In genomic region chr12:15180975-15181683, GRCh38 we compare ENCODE assay signal across 26 cellular contexts. TPM values are rescaled to one million over a fixed set of nuclear protein-coding genes. Genes with fewer than 3 reads are reported as not detected.
A peak's percentile ranks its signal among the peaks of the same experiment; 100 is the strongest.
DNase-seq lines count a peak whose midpoint lies in the region; ATAC-seq, FAIRE-seq and TF ChIP-seq lines count a peak whose summit lies in the region.
"Had no signal": no experiment of that assay in that cellular context is flagged by ENCODE, and none has a peak within 500 bp of the region (broad histone marks: within the 10 kb centered on the region; RNA-seq: fewer than 3 reads in every experiment).

No MANE protein-coding gene starts in this region.

- H3K4me1 ChIP-seq in esophagus squamous epithelium (peaks cover 0 to 25% (median 11%) of the 10 kb centered on the region in 3 donors), right cardiac atrium (ENCODE audit: control insufficient read depth, insufficient read depth, low read length) (peaks cover 6% of the 10 kb centered on the region), transverse colon (peaks cover 0 to 22% (median 1%) of the 10 kb centered on the region in 4 donors), HepG2 (ENCODE audit: insufficient read depth, low read length) (no peaks in the 10 kb centered on the region)

- in situ Hi-C loops in transverse colon (cut with MboI; ENCODE audit: low pct_ligation_motif_present in 1 of 4, low pct_unique_long_range_greater_than_20kb in 1 of 4, low sequenced_read_pairs in 3 of 4) = no loop called here
- in situ Hi-C loops in HepG2 (cut with HindIII; ENCODE audit: extremely low pct_ligation_motif_present, low pct_unique_long_range_greater_than_20kb) = no loop called here

- H3K27me3 Mint-ChIP-seq in osteocyte (ENCODE audit: unreplicated experiment) = no peaks in the 10 kb centered on the region
- H3K27me3 Mint-ChIP-seq: dendritic cell treated with granulocyte-macrophage colony-stimulating factor and Interleukin-4, amounts not matched to agents 40 ng/mL and 50 ng/mL, for 4 days had no signal

- H3K27ac ChIP-seq in esophagus squamous epithelium (peak overlapping the region in 3 of 4 donors; percentile 52 to 81 (median 64)), right cardiac atrium (ENCODE audit: low read length) (peak overlapping the region; percentile 89), transverse colon (peak overlapping the region; percentile 20 to 72 (median 42)), HepG2 (ENCODE audit: extremely low read length, insufficient read depth, low read length) (no peak overlapping the region)

- CTCF ChIA-PET in HepG2 (lab: Yijun Ruan, JAX; ENCODE audit: low intra/inter-chr PET ratio, low total read pairs) = interaction anchor here (2.0 kb wide), 1 partner anchor 40 kb away, joined by 7 read pairs; the partner anchor contains the start of gene RERG

- TF ChIP-seq RAD21 in HepG2 (CRISPR knock-in tag; IDR thresholded peaks at IDR 0.05) = no peak

- no peaks in the 10 kb centered on the region for H3K79me2 ChIP-seq in HepG2 (ENCODE audit: insufficient read depth, low read length)

- H3K36me3 Mint-ChIP-seq in osteocyte (ENCODE audit: unreplicated experiment) = peaks cover 21% of the 10 kb centered on the region
- H3K36me3 Mint-ChIP-seq: activated CD4-positive, alpha-beta memory T cell treated with anti-CD3 and anti-CD28 coated beads for 36 hours; natural killer cell had no signal

- H4K20me1 ChIP-seq in HepG2 (ENCODE audit: insufficient read depth, low read length) = no peaks in the 10 kb centered on the region

- H3K4me1 Mint-ChIP-seq in osteocyte (ENCODE audit: unreplicated experiment) = peaks cover 69% of the 10 kb centered on the region
- H3K4me1 Mint-ChIP-seq: activated B cell treated with CpG ODN at 0.5 μM for 24 hours, natural killer cell had no signal

- H3K9me3 ChIP-seq in esophagus squamous epithelium (no peaks in the 10 kb centered on the region), right cardiac atrium (ENCODE audit: control insufficient read depth, low read length) (no peaks in the 10 kb centered on the region), transverse colon (no peaks in the 10 kb centered on the region), HepG2 (ENCODE audit: low read length) (no peaks in the 10 kb centered on the region)

- ATAC-seq in right cardiac atrium (peak; percentile 91 to 94), HepG2 (no peak), HG02571 (IDR thresholded peaks at IDR 0.05; ENCODE audit: unreplicated experiment) (no peak)
- ATAC-seq: natural killer cell; stimulated activated naive CD8-positive, alpha-beta T cell treated with anti-CD3 and anti-CD28 coated beads, Interleukin-15, Interleukin-2, amounts not matched to agents 100 U/mL and 50 U/mL, for 24 hours had no signal

- BruUV-seq in HepG2 (replicated peaks; lab: Mats Ljungman, UMichigan) = no TSS peak

- no peaks in the 10 kb centered on the region for H3K9me3 Mint-ChIP-seq in osteocyte (ENCODE audit: unreplicated experiment)
- H3K9me3 Mint-ChIP-seq: activated B cell treated with CpG ODN at 0.5 μM for 24 hours; activated CD4-positive, alpha-beta memory T cell treated with anti-CD3 and anti-CD28 coated beads for 36 hours; dendritic cell treated with granulocyte-macrophage colony-stimulating factor and Interleukin-4, amounts not matched to agents 40 ng/mL and 50 ng/mL, for 4 days; HFFc6; natural killer cell had no signal

- TF ChIP-seq POLR2A in esophagus squamous epithelium (IDR thresholded peaks at IDR 0.05) = no peak
- TF ChIP-seq POLR2A in transverse colon (IDR thresholded peaks at IDR 0.05) = no peak
- no peak for TF ChIP-seq POLR2A in HepG2 (IDR thresholded peaks at IDR 0.05; ENCODE audit: insufficient read depth in 1 of 2, low read depth in 2 of 2, low read length in 2 of 2)

- TF ChIP-seq CTCF in esophagus squamous epithelium (IDR thresholded peaks at IDR 0.05) (no peak), osteocyte (IDR thresholded peaks at IDR 0.05) (no peak), transverse colon (IDR thresholded peaks at IDR 0.05) (no peak), HepG2 (CRISPR knock-in tag; IDR thresholded peaks at IDR 0.05) (no peak)

- TF ChIP-seq EP300 in transverse colon (IDR thresholded peaks at IDR 0.05; ENCODE audit: low read depth) = no peak
- TF ChIP-seq EP300 in HepG2 (IDR thresholded peaks at IDR 0.05; ENCODE audit: low read depth in 2 of 2, low read length in 2 of 2) = no peak
- TF ChIP-seq EP300 in HepG2 (CRISPR knock-in tag; IDR thresholded peaks at IDR 0.05; ENCODE audit: borderline replicate concordance) = no peak

- no peak overlapping the region for H2AFZ ChIP-seq in HepG2 (ENCODE audit: low read length)

- DNase-seq in esophagus squamous epithelium (lab: John Stamatoyannopoulos, UW) = no peak
- DNase-seq in right cardiac atrium = peak; percentile 24 to 66 (median 44)
- no peak for DNase-seq in osteocyte (ENCODE audit: extremely low spot score, unreplicated experiment)
- DNase-seq in transverse colon = no peak
- DNase-seq in KG1 (lab: John Stamatoyannopoulos, UW) = no peak
- DNase-seq in HepG2 (ENCODE audit: low spot score) = no peak
- no peak for DNase-seq in frontal cortex (ENCODE audit: low spot score in 2 of 2)
- DNase-seq: activated B cell treated with CpG ODN at 0.5 μM for 24 hours; activated CD4-positive, alpha-beta memory T cell treated with anti-CD3 and anti-CD28 coated beads for 36 hours; activated gamma-delta T cell treated with Interleukin-2 at 50 U/mL for 16 hours; caudate nucleus; EL; HFFc6; mesenchymal stem cell; natural killer cell; NCI-H1092; NCI-H1930; NCI-H2227 treated with DMSO at 0.1 percent for 48 hours; SHP77; stimulated activated CD4-positive, alpha-beta T cell treated with anti-CD3 and anti-CD28 coated beads, Interleukin-4, amount 100 ng/mL, for 4 hours; stimulated activated naive CD8-positive, alpha-beta T cell treated with anti-CD3 and anti-CD28 coated beads, Interleukin-15, Interleukin-2, amounts not matched to agents 100 U/mL and 50 U/mL, for 24 hours; T1000 had no signal

- H3K4me3 Mint-ChIP-seq in osteocyte (ENCODE audit: unreplicated experiment) = no peak overlapping the region
- H3K4me3 Mint-ChIP-seq: activated B cell treated with CpG ODN at 0.5 μM for 24 hours; activated CD4-positive, alpha-beta memory T cell treated with anti-CD3 and anti-CD28 coated beads for 36 hours; dendritic cell treated with granulocyte-macrophage colony-stimulating factor and Interleukin-4, amounts not matched to agents 40 ng/mL and 50 ng/mL, for 4 days; HFFc6; natural killer cell had no signal

- H3K36me3 ChIP-seq in esophagus squamous epithelium (no peaks in the 10 kb centered on the region), transverse colon (no peaks in the 10 kb centered on the region), HepG2 (replicated peaks in 1 of 2; ENCODE audit: control insufficient read depth in 1 of 2, insufficient read depth in 2 of 2, low read length in 2 of 2) (no peaks in the 10 kb centered on the region)

- H3K4me2 ChIP-seq in HepG2 (ENCODE audit: low read depth, low read length) = no peak overlapping the region

- intact Hi-C loops in esophagus squamous epithelium (cut with DNase I) = no loop called here
- intact Hi-C loops in right cardiac atrium (cut with DNase I) = no loop called here
- intact Hi-C loops in transverse colon (cut with DNase I; ENCODE audit: low total_unique reads) = loop anchor here (2.0 kb wide), 1 partner anchor 28 kb away; no protein-coding TSS in a partner anchor
- intact Hi-C loops in HepG2 (cut with micrococcal nuclease; ENCODE audit: unreplicated experiment) = no loop called here

- H3K9ac ChIP-seq in HepG2 (ENCODE audit: insufficient read depth, low read depth, low read length) = no peak overlapping the region

- H3K27me3 ChIP-seq in esophagus squamous epithelium (no peaks in the 10 kb centered on the region), right cardiac atrium (ENCODE audit: control insufficient read depth, insufficient read depth) (no peaks in the 10 kb centered on the region), transverse colon (no peaks in the 10 kb centered on the region), HepG2 (ENCODE audit: control insufficient read depth in 1 of 2, insufficient read depth in 2 of 2, low read length in 2 of 2) (no peaks in the 10 kb centered on the region)

- H3K27ac Mint-ChIP-seq in osteocyte (ENCODE audit: unreplicated experiment) = peak overlapping the region; percentile 85
- H3K27ac Mint-ChIP-seq: activated B cell treated with CpG ODN at 0.5 μM for 24 hours; activated CD4-positive, alpha-beta memory T cell treated with anti-CD3 and anti-CD28 coated beads for 36 hours; dendritic cell treated with granulocyte-macrophage colony-stimulating factor and Interleukin-4, amounts not matched to agents 40 ng/mL and 50 ng/mL, for 4 days; HFFc6; natural killer cell had no signal

- H3K4me3 ChIP-seq in esophagus squamous epithelium = no peak overlapping the region
- H3K4me3 ChIP-seq in right cardiac atrium (ENCODE audit: low read length) = no peak overlapping the region
- H3K4me3 ChIP-seq in transverse colon = no peak overlapping the region
- H3K4me3 ChIP-seq in HepG2 (replicated peaks in 1 of 3; ENCODE audit: insufficient read depth in 1 of 3, low read depth in 2 of 3, low read length in 3 of 3) = no peak overlapping the region

- POLR2A ChIA-PET in HepG2 (lab: Yijun Ruan, JAX) = no interaction called here

- 27 to 36% methylated on average over 3 of the region's 3 CpGs for WGBS in esophagus squamous epithelium, 2 donors
- 48% methylated on average over 3 of the region's 3 CpGs for WGBS in right cardiac atrium
- 62 to 74% methylated on average over 2 to 3 of the region's 3 CpGs for WGBS in transverse colon (ENCODE audit: low coverage in 1 of 2), 2 donors
- 5% methylated on average over 3 of the region's 3 CpGs for WGBS in HepG2 (ENCODE audit: low lambda C conversion rate)

- FAIRE-seq in HepG2 (lab: Jason Lieb, UNC) = no peak
- FAIRE-seq in frontal cortex (lab: Jason Lieb, UNC) = no peak
- FAIRE-seq: islet of Langerhans had no signal

RNA-seq across cellular contexts. Expression of gene RERG, which starts 40.1 kb away (rescaled TPM):
- total RNA-seq in esophagus squamous epithelium (10 to 100 TPM in 2 of 4 donors, 1 to 10 TPM in 2; 1.4 to 15.1 (median 7.0) TPM), right cardiac atrium (1 to 10 TPM; 5.1 to 9.5 (median 8.4) TPM), osteocyte (83.8 and 92.7 TPM in 2 replicates), transverse colon (10 to 100 TPM in 2 of 4 donors, 1 to 10 TPM in 2; 3.6 to 12.6 (median 8.6) TPM), HepG2 (2016; rRNA removed; fragmentation: Illumina TruSeq; extraction: Trizol) (not detected in 2 replicates), frontal cortex (1.6 TPM)
- polyA plus RNA-seq in right cardiac atrium (9.1 TPM), HepG2 (2011; rRNA removed) (not detected in 2 replicates)
- total RNA-seq in HepG2 (2016; cell fraction: cytosol; rRNA removed; fragmentation: Illumina TruSeq; extraction: Trizol; ENCODE audit: low read depth) = not detected in 2 replicates
- total RNA-seq in HepG2 (2016; cell fraction: insoluble cytoplasmic fraction; rRNA removed; fragmentation: Illumina TruSeq; extraction: Trizol) = not detected in 2 replicates
- total RNA-seq in HepG2 (2016; cell fraction: membrane; rRNA removed; fragmentation: Illumina TruSeq; extraction: Trizol) = not detected in 2 replicates
- not detected in 2 replicates for total RNA-seq in HepG2 (2016; cell fraction: nucleus; rRNA removed; fragmentation: Illumina TruSeq; extraction: Trizol)
- polyA plus RNA-seq in HepG2 (2011; cell fraction: cytosol; rRNA removed) = not detected in 2 replicates
- not detected in 2 replicates for polyA plus RNA-seq in HepG2 (2011; cell fraction: nucleus; rRNA removed)
- not detected in 2 replicates for polyA plus RNA-seq in HepG2 (2012)
- polyA plus RNA-seq in HepG2 (2016; cell fraction: cytosol; fragmentation: Illumina TruSeq; extraction: Trizol; ENCODE audit: low read depth) = not detected in 2 replicates
- polyA plus RNA-seq in HepG2 (2016; cell fraction: insoluble cytoplasmic fraction; fragmentation: Illumina TruSeq; extraction: Trizol; ENCODE audit: low read depth) = not detected in 2 replicates
- not detected in 2 replicates for polyA plus RNA-seq in HepG2 (2016; cell fraction: membrane; fragmentation: Illumina TruSeq; extraction: Trizol; ENCODE audit: low read depth)
- polyA plus RNA-seq in HepG2 (2016; cell fraction: nucleus; fragmentation: Illumina TruSeq; extraction: Trizol; ENCODE audit: insufficient read depth, low read depth) = not detected in 2 replicates
- polyA minus RNA-seq in HepG2 (2011; rRNA and poly(A)+ RNA removed; ENCODE audit: low replicate concordance) = not detected in 2 replicates
- not detected in 2 replicates for polyA minus RNA-seq in HepG2 (2011; cell fraction: cytosol; rRNA and poly(A)+ RNA removed)
- polyA minus RNA-seq in HepG2 (2011; cell fraction: nucleus; rRNA and poly(A)+ RNA removed) = not detected in 2 replicates
- total RNA-seq: activated B cell treated with CpG ODN at 0.5 μM for 24 hours; activated CD4-positive, alpha-beta memory T cell treated with anti-CD3 and anti-CD28 coated beads for 36 hours; HFFc6; natural killer cell; OCI-LY7 had no signal

Comparison
In these comparisons a context has a peak if more than half of its experiments do, and no peak if none do; other contexts are left out.
1. DNase-seq: peak in right cardiac atrium (3 of 3); none in esophagus squamous epithelium (single experiment), osteocyte (single experiment), transverse colon (single experiment), KG1 (single experiment), HepG2 (single experiment) and frontal cortex (0 of 2).
2. ATAC-seq: peak in right cardiac atrium (2 of 2); none in HepG2 (single experiment) and HG02571 (single experiment).